8 cellular contexts compared by ENCODE assay signal in genomic region chr5:68290260-68290674, GRCh38.
A peak's percentile ranks its signal among the peaks of the same experiment; 100 is the strongest.
DNase-seq lines count a peak whose midpoint lies in the region; ATAC-seq and TF ChIP-seq lines count a peak whose summit lies in the region.
"Had no signal": no experiment of that assay in that cellular context is flagged by ENCODE, and none has a peak within 500 bp of the region (broad histone marks: within the 10 kb centered on the region; RNA-seq: fewer than 3 reads in every experiment).

No MANE protein-coding gene starts in this region.

- peak overlapping the region; percentile 2 to 94 (median 80) for H3K27ac ChIP-seq in right lobe of liver
- H3K27ac ChIP-seq in temporal lobe (ENCODE audit: low read depth, low read length): peak overlapping the region; percentile 71

- peak in 2 of 4 donors; percentile 13 to 30 for ATAC-seq in right lobe of liver
- no peak for ATAC-seq in GM19452 (IDR thresholded peaks at IDR 0.05; ENCODE audit: unreplicated experiment)
- ATAC-seq in HG03571 (IDR thresholded peaks at IDR 0.05; ENCODE audit: unreplicated experiment): no peak
- ATAC-seq in HG02623 (IDR thresholded peaks at IDR 0.05; ENCODE audit: unreplicated experiment): no peak

- H3K4me3 ChIP-seq in choroid plexus epithelial cell (ENCODE audit: low read depth, low read length) (no peak overlapping the region), right lobe of liver (peak overlapping the region; percentile 48 to 64 (median 61))

- H3K9me3 ChIP-seq in right lobe of liver: no peaks in the 10 kb centered on the region

- no peaks in the 10 kb centered on the region for H3K27me3 ChIP-seq in right lobe of liver

- peaks cover 0 to 34% (median 22%) of the 10 kb centered on the region in 4 donors for H3K36me3 ChIP-seq in right lobe of liver

- 21% methylated on average over 4 of the region's 4 CpGs for WGBS in right lobe of liver (ENCODE audit: insufficient coverage, low coverage, low lambda C conversion rate, missing lambda C conversion rate)

- DNase-seq in NCI-H1694 (lab: John Stamatoyannopoulos, UW): peak; percentile 25
- DNase-seq in choroid plexus epithelial cell (ENCODE audit: low read depth): peak; percentile 73
- peak in 1 of 3 donors; percentile 35 for DNase-seq in right lobe of liver
- DNase-seq: activated CD4-positive, alpha-beta T cell treated with anti-CD3 and anti-CD28 coated beads for 1 hour had no signal

- TF ChIP-seq POLR2A in right lobe of liver (IDR thresholded peaks at IDR 0.05): no peak

- peaks cover 0 to 51% (median 12%) of the 10 kb centered on the region in 4 donors for H3K4me1 ChIP-seq in right lobe of liver

- intact Hi-C loops in right lobe of liver (cut with DNase I): no loop called here

- no peak for TF ChIP-seq CTCF in choroid plexus epithelial cell (conservative IDR thresholded peaks at IDR 0.05; ENCODE audit: low read depth, low read length)
- no peak for TF ChIP-seq CTCF in right lobe of liver (IDR thresholded peaks at IDR 0.05)
